ENCODE assay signal across 26 cellular contexts in genomic region chr5:67681703-67682102, GRCh38.
"Had no signal": no experiment of that assay in that cellular context is flagged by ENCODE, and none has a peak within 500 bp of the region (broad histone marks: within the 10 kb centered on the region; RNA-seq: fewer than 3 reads in every experiment).

No MANE protein-coding gene starts in this region.

- FAIRE-seq: endometrium, endothelial cell of umbilical vein, frontal cortex had no signal

- H3K4me3 ChIP-seq: colonic mucosa, coronary artery, dorsolateral prefrontal cortex, esophagus squamous epithelium, gastrocnemius medialis, heart left ventricle, heart right ventricle, hepatocyte had no signal

- H3K27me3 ChIP-seq: colonic mucosa, dorsolateral prefrontal cortex, esophagus squamous epithelium, gastrocnemius medialis, heart left ventricle, heart right ventricle, hepatocyte had no signal

- H3K27ac ChIP-seq: colonic mucosa, coronary artery, epithelial cell of prostate, foreskin keratinocyte, gastrocnemius medialis, heart left ventricle, heart right ventricle, hepatocyte had no signal

- H3K27ac Mint-ChIP-seq: dendritic cell treated with granulocyte-macrophage colony-stimulating factor and Interleukin-4, amounts not matched to agents 40 ng/mL and 50 ng/mL, for 4 days; effector memory CD8-positive, alpha-beta T cell; endodermal cell had no signal

- H3K4me3 Mint-ChIP-seq: dendritic cell treated with granulocyte-macrophage colony-stimulating factor and Interleukin-4, amounts not matched to agents 40 ng/mL and 50 ng/mL, for 4 days; effector memory CD8-positive, alpha-beta T cell; endodermal cell had no signal

- H3K9me3 Mint-ChIP-seq: effector memory CD8-positive, alpha-beta T cell had no signal

- H3K9me3 ChIP-seq: colonic mucosa, esophagus squamous epithelium, gastrocnemius medialis, heart right ventricle had no signal

- H3K36me3 ChIP-seq: colonic mucosa, esophagus squamous epithelium, gastrocnemius medialis, heart left ventricle, heart right ventricle had no signal

- H3K27me3 Mint-ChIP-seq: dendritic cell treated with granulocyte-macrophage colony-stimulating factor and Interleukin-4, amounts not matched to agents 40 ng/mL and 50 ng/mL, for 4 days had no signal

- H3K4me1 ChIP-seq: colonic mucosa, esophagus squamous epithelium, foreskin keratinocyte had no signal

- DNase-seq: colonic mucosa; cortex of kidney; dermis blood vessel endothelial cell; dorsolateral prefrontal cortex; effector CD4-positive, alpha-beta T cell; effector CD8-positive, alpha-beta T cell; effector memory CD8-positive, alpha-beta T cell; endodermal cell; erythroblast; esophagus squamous epithelium; foreskin fibroblast; foreskin keratinocyte; foreskin melanocyte; gastrocnemius medialis; glutamatergic neuron; head of caudate nucleus; heart left ventricle; heart right ventricle had no signal

- ATAC-seq: effector memory CD8-positive, alpha-beta T cell; esophagus mucosa; foreskin keratinocyte; gastrocnemius medialis; heart left ventricle; heart right ventricle had no signal

- H3K4me1 Mint-ChIP-seq: endodermal cell had no signal
